8 cellular contexts compared by ENCODE assay signal in the genomic region with DNA sequence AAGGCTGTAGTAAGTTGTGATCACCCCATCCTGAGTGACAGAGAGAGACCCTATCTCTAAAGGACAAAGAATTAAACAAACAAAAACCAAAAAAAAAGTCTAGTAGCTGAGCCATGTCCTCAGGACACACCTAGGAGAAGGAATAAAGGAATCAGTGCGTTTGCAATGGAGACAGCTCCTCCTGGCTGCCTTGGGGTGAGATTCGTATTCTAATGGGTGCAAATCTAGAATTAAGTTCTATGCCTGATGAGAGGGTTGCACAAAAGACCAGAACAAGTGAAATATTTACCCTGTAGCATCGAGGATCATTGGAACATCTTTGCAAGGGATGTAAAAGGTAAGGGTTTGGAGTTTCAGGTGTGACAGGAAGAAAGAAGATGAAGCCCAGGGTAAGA.
A peak's percentile ranks its signal among the peaks of the same experiment; 100 is the strongest.
DNase-seq lines count a peak whose midpoint lies in the region; ATAC-seq and TF ChIP-seq lines count a peak whose summit lies in the region.

No MANE protein-coding gene starts in this region.

- no peak overlapping the region for H3K27ac Mint-ChIP-seq in stimulated activated naive CD8-positive, alpha-beta T cell treated with anti-CD3 and anti-CD28 coated beads, Interleukin-15, Interleukin-2, amounts not matched to agents 100 ng/mL and 50 ng/mL, for 24 hours
- no peak overlapping the region for H3K27ac Mint-ChIP-seq in MCF 10A (ENCODE audit: low read depth, unreplicated experiment)

- no peaks in the 10 kb centered on the region for H3K27me3 ChIP-seq in adrenal gland

- H3K4me3 ChIP-seq in mesodermal cell (ENCODE audit: extremely low read depth, insufficient read depth, low read length, poor library complexity, severe bottlenecking) (no peak overlapping the region), adrenal gland (peak overlapping the region in 2 of 4 donors; percentile 24 to 58)

- ATAC-seq in stimulated activated naive CD8-positive, alpha-beta T cell treated with anti-CD3 and anti-CD28 coated beads, Interleukin-15, Interleukin-2, amounts not matched to agents 100 U/mL and 50 U/mL, for 24 hours, result no peak
- ATAC-seq in GM18907 (IDR thresholded peaks at IDR 0.05; ENCODE audit: unreplicated experiment), result no peak

- DNase-seq in stimulated activated naive CD8-positive, alpha-beta T cell treated with anti-CD3 and anti-CD28 coated beads, Interleukin-15, Interleukin-2, amounts not matched to agents 100 U/mL and 50 U/mL, for 24 hours, result no peak
- peak; percentile 47 for DNase-seq in MCF 10A (ENCODE audit: unreplicated experiment)
- no peak for DNase-seq in HuH-7 (ENCODE audit: low spot score)
- DNase-seq in adrenal gland, result no peak
- no peak for DNase-seq in NCI-H2029 (lab: John Stamatoyannopoulos, UW)

- peak overlapping the region; percentile 71 for H3K4me3 Mint-ChIP-seq in stimulated activated naive CD8-positive, alpha-beta T cell treated with anti-CD3 and anti-CD28 coated beads, Interleukin-15, Interleukin-2, amounts not matched to agents 100 ng/mL and 50 ng/mL, for 24 hours
- H3K4me3 Mint-ChIP-seq in MCF 10A (ENCODE audit: unreplicated experiment), result peak overlapping the region; percentile 59

- H3K9me3 Mint-ChIP-seq in stimulated activated naive CD8-positive, alpha-beta T cell treated with anti-CD3 and anti-CD28 coated beads, Interleukin-15, Interleukin-2, amounts not matched to agents 100 ng/mL and 50 ng/mL, for 24 hours, result no peaks in the 10 kb centered on the region
- H3K9me3 Mint-ChIP-seq in MCF 10A (ENCODE audit: unreplicated experiment), result no peaks in the 10 kb centered on the region

- no peaks in the 10 kb centered on the region for H3K27me3 Mint-ChIP-seq in stimulated activated naive CD8-positive, alpha-beta T cell treated with anti-CD3 and anti-CD28 coated beads, Interleukin-15, Interleukin-2, amounts not matched to agents 100 ng/mL and 50 ng/mL, for 24 hours
- H3K27me3 Mint-ChIP-seq in MCF 10A (ENCODE audit: insufficient read depth, unreplicated experiment), result no peaks in the 10 kb centered on the region

- H3K36me3 ChIP-seq in mesodermal cell (ENCODE audit: control insufficient read depth, insufficient read depth, low read length) (no peaks in the 10 kb centered on the region), adrenal gland (replicated peaks in 1 of 2) (no peaks in the 10 kb centered on the region)

- no peaks in the 10 kb centered on the region for H3K36me3 Mint-ChIP-seq in stimulated activated naive CD8-positive, alpha-beta T cell treated with anti-CD3 and anti-CD28 coated beads, Interleukin-15, Interleukin-2, amounts not matched to agents 100 ng/mL and 50 ng/mL, for 24 hours (ENCODE audit: low read depth)
- H3K36me3 Mint-ChIP-seq in MCF 10A (ENCODE audit: insufficient read depth, unreplicated experiment), result no peaks in the 10 kb centered on the region

- H3K4me1 ChIP-seq in mesodermal cell (ENCODE audit: control insufficient read depth, insufficient read depth, low read length, poor library complexity, severe bottlenecking) (peaks cover 32% of the 10 kb centered on the region), adrenal gland (replicated peaks in 1 of 2) (peaks cover 0 to 14% of the 10 kb centered on the region in 2 donors)

- BruUV-seq in MCF 10A (replicated peaks; lab: Mats Ljungman, UMichigan), result no TSS peak

- H3K9me3 ChIP-seq in mesodermal cell (ENCODE audit: control insufficient read depth, low read length), result no peaks in the 10 kb centered on the region
- H3K9me3 ChIP-seq in adrenal gland (replicated peaks in 1 of 3), result no peaks in the 10 kb centered on the region

- H3K4me1 Mint-ChIP-seq in stimulated activated naive CD8-positive, alpha-beta T cell treated with anti-CD3 and anti-CD28 coated beads, Interleukin-15, Interleukin-2, amounts not matched to agents 100 ng/mL and 50 ng/mL, for 24 hours (ENCODE audit: low read depth), result peaks cover 41% of the 10 kb centered on the region
- H3K4me1 Mint-ChIP-seq in MCF 10A (ENCODE audit: insufficient read depth, unreplicated experiment), result peaks cover 14% of the 10 kb centered on the region

- POLR2A ChIA-PET in MCF 10A (lab: Yijun Ruan, JAX), result interaction anchor here (0.6 to 4.1 kb wide), 5 partner anchors 9 to 256 kb away, joined by 3 to 59 read pairs (median 6); a partner anchor contains a TSS

- CTCF ChIA-PET in MCF 10A (lab: Yijun Ruan, JAX), result interaction anchor here (0.6 to 14.0 kb wide), 8 partner anchors 16 to 877 kb away, joined by 3 to 311 read pairs (median 4); no protein-coding TSS in a partner anchor

- TF ChIP-seq POLR2A in adrenal gland (IDR thresholded peaks at IDR 0.05), result no peak

- WGBS in mesodermal cell (ENCODE audit: insufficient coverage in 2 of 2), 2 experiments, result 69 to 88% methylated on average over 3 of the region's 3 CpGs
- 71 to 81% (median 75%) methylated on average over 3 of the region's 3 CpGs for WGBS in adrenal gland, 4 donors

- intact Hi-C loops in MCF 10A (cut with micrococcal nuclease), result loop anchor here (5.0 kb wide), 1 partner anchor 875 kb away; no protein-coding TSS in a partner anchor
- intact Hi-C loops in adrenal gland (cut with DNase I), result no loop called here

- H3K27ac ChIP-seq in mesodermal cell (ENCODE audit: low read depth, low read length, severe bottlenecking) (peak overlapping the region; percentile 79), adrenal gland (peak overlapping the region in 2 of 5 donors; percentile 73 to 82)

- TF ChIP-seq CTCF in MCF 10A (IDR thresholded peaks at IDR 0.05; ENCODE audit: unreplicated experiment), result no peak
- TF ChIP-seq CTCF in adrenal gland (IDR thresholded peaks at IDR 0.05), result no peak
